ENCODE assay signal across 9 cellular contexts in the genomic region with DNA sequence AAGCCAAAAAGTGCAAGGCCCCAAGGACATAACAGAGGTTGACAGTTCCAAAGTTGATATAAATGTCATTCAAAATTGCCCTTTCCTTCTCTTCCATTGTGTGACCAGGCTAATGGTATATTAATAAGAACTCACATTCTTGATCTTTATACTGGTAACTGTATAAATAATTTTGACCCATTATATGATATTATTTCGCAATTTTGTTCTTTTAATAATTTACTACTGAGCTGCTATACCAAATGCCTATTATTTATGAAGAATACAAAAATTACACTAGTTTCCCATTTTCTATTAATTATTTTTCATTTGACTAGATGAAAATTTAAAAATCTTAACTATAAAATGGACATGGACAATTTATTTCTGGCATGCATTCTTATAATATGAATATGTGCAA.
"Had no signal": no experiment of that assay in that cellular context is flagged by ENCODE, and none has a peak within 500 bp of the region (broad histone marks: within the 10 kb centered on the region; RNA-seq: fewer than 3 reads in every experiment).

No MANE protein-coding gene starts in this region.

- H3K27ac ChIP-seq: HL-60, KMS-11 had no signal

- H3K4me3 ChIP-seq: GM23338, HAP-1 had no signal

- ATAC-seq: GM23338, HCT116 had no signal

- H3K9me3 Mint-ChIP-seq: GM23338 had no signal

- H3K4me2 ChIP-seq: GM23338, KMS-11 had no signal

- H2AFZ ChIP-seq: GM23338 had no signal

- H3K4me3 Mint-ChIP-seq: GM23338, HFFc6 had no signal

- H3K36me3 ChIP-seq: HAP-1 had no signal

- H3K9ac ChIP-seq: KMS-11 had no signal

- DNase-seq: H7, HFFc6, IMR-90, KBM-7 had no signal

- H3K27ac Mint-ChIP-seq: GM23338, HFFc6 had no signal

- H3K9me3 ChIP-seq: HAP-1 had no signal
